8 cellular contexts compared by ENCODE assay signal in the genomic region with DNA sequence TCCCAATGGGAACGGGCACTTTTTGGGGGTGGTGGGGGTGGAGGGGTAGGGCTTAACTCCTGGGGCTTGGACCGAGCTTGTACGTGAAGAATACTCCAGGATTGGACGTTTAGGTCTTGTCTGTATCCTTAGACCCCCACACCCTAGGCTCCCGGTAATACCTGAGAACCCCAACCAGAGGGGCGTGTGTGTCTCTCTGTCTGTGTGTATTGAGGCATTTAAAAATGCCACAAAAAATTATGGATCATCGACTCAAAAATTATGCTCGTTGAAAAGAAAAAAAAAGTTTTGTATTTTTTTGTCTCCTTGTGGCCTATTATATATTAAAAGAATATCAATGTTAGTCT. TPM values are rescaled to one million over a fixed set of nuclear protein-coding genes. Genes with fewer than 3 reads are reported as not detected.
DNase-seq lines count a peak whose midpoint lies in the region; ATAC-seq and TF ChIP-seq lines count a peak whose summit lies in the region.

No MANE protein-coding gene starts in this region.

- DNase-seq in activated T-cell treated with anti-CD3 and anti-CD28 coated beads, Interleukin-2, amount 50 U/mL, for 4 hours: no peak
- no peak for DNase-seq in activated T-cell treated with anti-CD3 and anti-CD28 coated beads for 4 hours
- no peak for DNase-seq in left colon
- DNase-seq in transverse colon: no peak
- no peak for DNase-seq in GM13976 (ENCODE audit: low spot score)
- no peak for DNase-seq in HuH-7 (ENCODE audit: low spot score)

- peak overlapping the region; percentile 51 to 92 (median 65) for H3K4me3 ChIP-seq in transverse colon

- 0 to 1% methylated on average over 4 to 8 of the region's 8 CpGs for WGBS in transverse colon (ENCODE audit: low coverage in 1 of 2), 2 donors

- TF ChIP-seq CTCF in transverse colon (IDR thresholded peaks at IDR 0.05) (peak in 2 of 5 experiments; percentile 21 to 35), GM13976 (IDR thresholded peaks at IDR 0.05; ENCODE audit: borderline replicate concordance, control extremely low read depth, extremely low read depth, insufficient read depth, missing control alignments) (no peak)

- peaks cover 0 to 26% (median 13%) of the 10 kb centered on the region in 4 donors for H3K4me1 ChIP-seq in transverse colon

- peaks cover 33% of the 10 kb centered on the region for H3K4me1 Mint-ChIP-seq in activated T-cell treated with anti-CD3 and anti-CD28 coated beads, Interleukin-2, amount 50 U/mL, for 4 hours (ENCODE audit: low read depth)
- peaks cover 19% of the 10 kb centered on the region for H3K4me1 Mint-ChIP-seq in activated T-helper 17 cell treated with anti-CD3 and anti-CD28 coated beads, Interleukin-2, amount 50 U/mL, for 72 hours

- ATAC-seq in activated T-cell treated with anti-CD3 and anti-CD28 coated beads, Interleukin-2, amount 50 U/mL, for 4 hours: peak in 1 of 2 donors; percentile 9
- ATAC-seq in activated T-helper 17 cell treated with anti-CD3 and anti-CD28 coated beads, Interleukin-2, amount 50 U/mL, for 72 hours (replicated peaks): peak; percentile 1
- ATAC-seq in left colon: peak; percentile 7
- ATAC-seq in HG03432 (IDR thresholded peaks at IDR 0.05; ENCODE audit: unreplicated experiment): no peak

- peak overlapping the region; percentile 85 for H3K27ac Mint-ChIP-seq in activated T-helper 17 cell treated with anti-CD3 and anti-CD28 coated beads, Interleukin-2, amount 50 U/mL, for 72 hours

- H3K36me3 Mint-ChIP-seq in activated T-cell treated with anti-CD3 and anti-CD28 coated beads, Interleukin-2, amount 50 U/mL, for 4 hours (ENCODE audit: insufficient read depth): no peaks in the 10 kb centered on the region
- H3K36me3 Mint-ChIP-seq in activated T-helper 17 cell treated with anti-CD3 and anti-CD28 coated beads, Interleukin-2, amount 50 U/mL, for 72 hours (ENCODE audit: low read depth): no peaks in the 10 kb centered on the region

- in situ Hi-C loops in transverse colon (cut with MboI; ENCODE audit: low pct_ligation_motif_present in 1 of 4, low pct_unique_long_range_greater_than_20kb in 1 of 4, low sequenced_read_pairs in 3 of 4) (no loop called here), GM13976 (cut with MboI; ENCODE audit: low sequenced_read_pairs, unreplicated experiment) (no loop called here)

- peak overlapping the region; percentile 95 for H3K4me3 Mint-ChIP-seq in activated T-cell treated with anti-CD3 and anti-CD28 coated beads, Interleukin-2, amount 50 U/mL, for 4 hours
- H3K4me3 Mint-ChIP-seq in activated T-helper 17 cell treated with anti-CD3 and anti-CD28 coated beads, Interleukin-2, amount 50 U/mL, for 72 hours: peak overlapping the region; percentile 92

- TF ChIP-seq EP300 in transverse colon (IDR thresholded peaks at IDR 0.05; ENCODE audit: low read depth): no peak

- peak overlapping the region; percentile 86 to 94 (median 90) for H3K27ac ChIP-seq in transverse colon

- TF ChIP-seq POLR2A in transverse colon (IDR thresholded peaks at IDR 0.05): no peak

- H3K36me3 ChIP-seq in transverse colon: no peaks in the 10 kb centered on the region

- no peaks in the 10 kb centered on the region for H3K9me3 Mint-ChIP-seq in activated T-cell treated with anti-CD3 and anti-CD28 coated beads, Interleukin-2, amount 50 U/mL, for 4 hours
- no peaks in the 10 kb centered on the region for H3K9me3 Mint-ChIP-seq in activated T-helper 17 cell treated with anti-CD3 and anti-CD28 coated beads, Interleukin-2, amount 50 U/mL, for 72 hours

- H3K9me3 ChIP-seq in transverse colon: no peaks in the 10 kb centered on the region

- H3K27me3 ChIP-seq in transverse colon: no peaks in the 10 kb centered on the region

- intact Hi-C loops in left colon (cut with DNase I, micrococcal nuclease): no loop called here
- intact Hi-C loops in transverse colon (cut with DNase I; ENCODE audit: low total_unique reads): no loop called here

- H3K27me3 Mint-ChIP-seq in activated T-cell treated with anti-CD3 and anti-CD28 coated beads, Interleukin-2, amount 50 U/mL, for 4 hours (ENCODE audit: low read depth): peaks cover 10% of the 10 kb centered on the region
- H3K27me3 Mint-ChIP-seq in activated T-helper 17 cell treated with anti-CD3 and anti-CD28 coated beads, Interleukin-2, amount 50 U/mL, for 72 hours: peaks cover 5% of the 10 kb centered on the region

RNA-seq across cellular contexts. Expression of a gene that starts 0.5 kb away (rescaled TPM):
- total RNA-seq in activated T-cell treated with anti-CD3 and anti-CD28 coated beads, Interleukin-2, amount 50 U/mL, for 4 hours: 10 to 100 TPM in 2 of 3 donors, 1 to 10 TPM in 1; 7.4 to 11.6 (median 10.9) TPM
- total RNA-seq in activated T-helper 17 cell treated with anti-CD3 and anti-CD28 coated beads, Interleukin-2, amount 50 U/mL, for 72 hours: 10 to 100 TPM; 13.8 to 21.8 TPM
- total RNA-seq in left colon: 10 to 100 TPM; 40.9 to 43.1 TPM
- 10 to 100 TPM; 15.3 to 52.9 (median 39.8) TPM for total RNA-seq in transverse colon
